In genomic region chr7:27151341-27151944, GRCh38 we compare ENCODE assay signal across 2 cellular contexts.
TF ChIP-seq lines count a peak whose summit lies in the region.

No MANE protein-coding gene starts in this region.

TF ChIP-seq in SK-N-SH, 30 proteins besides CTCF, POLR2A, EP300 and RAD21 (continued from another document):
- TF ChIP-seq, protein P1, sequence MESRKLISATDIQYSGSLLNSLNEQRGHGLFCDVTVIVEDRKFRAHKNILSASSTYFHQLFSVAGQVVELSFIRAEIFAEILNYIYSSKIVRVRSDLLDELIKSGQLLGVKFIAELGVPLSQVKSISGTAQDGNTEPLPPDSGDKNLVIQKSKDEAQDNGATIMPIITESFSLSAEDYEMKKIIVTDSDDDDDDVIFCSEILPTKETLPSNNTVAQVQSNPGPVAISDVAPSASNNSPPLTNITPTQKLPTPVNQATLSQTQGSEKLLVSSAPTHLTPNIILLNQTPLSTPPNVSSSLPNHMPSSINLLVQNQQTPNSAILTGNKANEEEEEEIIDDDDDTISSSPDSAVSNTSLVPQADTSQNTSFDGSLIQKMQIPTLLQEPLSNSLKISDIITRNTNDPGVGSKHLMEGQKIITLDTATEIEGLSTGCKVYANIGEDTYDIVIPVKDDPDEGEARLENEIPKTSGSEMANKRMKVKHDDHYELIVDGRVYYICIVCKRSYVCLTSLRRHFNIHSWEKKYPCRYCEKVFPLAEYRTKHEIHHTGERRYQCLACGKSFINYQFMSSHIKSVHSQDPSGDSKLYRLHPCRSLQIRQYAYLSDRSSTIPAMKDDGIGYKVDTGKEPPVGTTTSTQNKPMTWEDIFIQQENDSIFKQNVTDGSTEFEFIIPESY (IDR thresholded peaks at IDR 0.05; ENCODE audit: borderline replicate concordance, low read depth) = no peak
- TF ChIP-seq GATA2 (CRISPR knock-in tag; IDR thresholded peaks at IDR 0.05) (no peak), SIN3A (IDR thresholded peaks at IDR 0.05; ENCODE audit: borderline replicate concordance, low read depth, low read length) (no peak), MXI1 (IDR thresholded peaks at IDR 0.05; ENCODE audit: low read depth, low read length) (no peak)

TF ChIP-seq in SK-N-SH treated with all-trans-retinoic acid at 6 μM for 48 hours, 23 proteins besides CTCF, POLR2A, EP300 and RAD21 (continued from another document):
- TF ChIP-seq, protein P2, sequence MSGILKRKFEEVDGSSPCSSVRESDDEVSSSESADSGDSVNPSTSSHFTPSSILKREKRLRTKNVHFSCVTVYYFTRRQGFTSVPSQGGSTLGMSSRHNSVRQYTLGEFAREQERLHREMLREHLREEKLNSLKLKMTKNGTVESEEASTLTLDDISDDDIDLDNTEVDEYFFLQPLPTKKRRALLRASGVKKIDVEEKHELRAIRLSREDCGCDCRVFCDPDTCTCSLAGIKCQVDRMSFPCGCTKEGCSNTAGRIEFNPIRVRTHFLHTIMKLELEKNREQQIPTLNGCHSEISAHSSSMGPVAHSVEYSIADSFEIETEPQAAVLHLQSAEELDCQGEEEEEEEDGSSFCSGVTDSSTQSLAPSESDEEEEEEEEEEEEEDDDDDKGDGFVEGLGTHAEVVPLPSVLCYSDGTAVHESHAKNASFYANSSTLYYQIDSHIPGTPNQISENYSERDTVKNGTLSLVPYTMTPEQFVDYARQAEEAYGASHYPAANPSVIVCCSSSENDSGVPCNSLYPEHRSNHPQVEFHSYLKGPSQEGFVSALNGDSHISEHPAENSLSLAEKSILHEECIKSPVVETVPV (CRISPR knock-in tag; IDR thresholded peaks at IDR 0.05) = no peak
- no peak for TF ChIP-seq ARNTL (CRISPR knock-in tag; IDR thresholded peaks at IDR 0.05; ENCODE audit: borderline replicate concordance, low read depth)
- TF ChIP-seq, protein P3, sequence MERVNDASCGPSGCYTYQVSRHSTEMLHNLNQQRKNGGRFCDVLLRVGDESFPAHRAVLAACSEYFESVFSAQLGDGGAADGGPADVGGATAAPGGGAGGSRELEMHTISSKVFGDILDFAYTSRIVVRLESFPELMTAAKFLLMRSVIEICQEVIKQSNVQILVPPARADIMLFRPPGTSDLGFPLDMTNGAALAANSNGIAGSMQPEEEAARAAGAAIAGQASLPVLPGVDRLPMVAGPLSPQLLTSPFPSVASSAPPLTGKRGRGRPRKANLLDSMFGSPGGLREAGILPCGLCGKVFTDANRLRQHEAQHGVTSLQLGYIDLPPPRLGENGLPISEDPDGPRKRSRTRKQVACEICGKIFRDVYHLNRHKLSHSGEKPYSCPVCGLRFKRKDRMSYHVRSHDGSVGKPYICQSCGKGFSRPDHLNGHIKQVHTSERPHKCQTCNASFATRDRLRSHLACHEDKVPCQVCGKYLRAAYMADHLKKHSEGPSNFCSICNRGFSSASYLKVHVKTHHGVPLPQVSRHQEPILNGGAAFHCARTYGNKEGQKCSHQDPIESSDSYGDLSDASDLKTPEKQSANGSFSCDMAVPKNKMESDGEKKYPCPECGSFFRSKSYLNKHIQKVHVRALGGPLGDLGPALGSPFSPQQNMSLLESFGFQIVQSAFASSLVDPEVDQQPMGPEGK (CRISPR knock-in tag; IDR thresholded peaks at IDR 0.05; ENCODE audit: borderline replicate concordance) = no peak
- TF ChIP-seq RARB (CRISPR knock-in tag; IDR thresholded peaks at IDR 0.05) = no peak
- no peak for TF ChIP-seq ZFP30 (CRISPR knock-in tag; IDR thresholded peaks at IDR 0.05)
- no peak for TF ChIP-seq ZC3H10 (CRISPR knock-in tag; IDR thresholded peaks at IDR 0.05)
- TF ChIP-seq POU6F1 (CRISPR knock-in tag; IDR thresholded peaks at IDR 0.05; ENCODE audit: borderline replicate concordance, low read depth) = no peak
- TF ChIP-seq TOX (CRISPR knock-in tag; IDR thresholded peaks at IDR 0.05; ENCODE audit: borderline replicate concordance) = no peak
- no peak for TF ChIP-seq ZNF70 (CRISPR knock-in tag; IDR thresholded peaks at IDR 0.05)
